ENCODE assay signal across 8 cellular contexts in the genomic region with DNA sequence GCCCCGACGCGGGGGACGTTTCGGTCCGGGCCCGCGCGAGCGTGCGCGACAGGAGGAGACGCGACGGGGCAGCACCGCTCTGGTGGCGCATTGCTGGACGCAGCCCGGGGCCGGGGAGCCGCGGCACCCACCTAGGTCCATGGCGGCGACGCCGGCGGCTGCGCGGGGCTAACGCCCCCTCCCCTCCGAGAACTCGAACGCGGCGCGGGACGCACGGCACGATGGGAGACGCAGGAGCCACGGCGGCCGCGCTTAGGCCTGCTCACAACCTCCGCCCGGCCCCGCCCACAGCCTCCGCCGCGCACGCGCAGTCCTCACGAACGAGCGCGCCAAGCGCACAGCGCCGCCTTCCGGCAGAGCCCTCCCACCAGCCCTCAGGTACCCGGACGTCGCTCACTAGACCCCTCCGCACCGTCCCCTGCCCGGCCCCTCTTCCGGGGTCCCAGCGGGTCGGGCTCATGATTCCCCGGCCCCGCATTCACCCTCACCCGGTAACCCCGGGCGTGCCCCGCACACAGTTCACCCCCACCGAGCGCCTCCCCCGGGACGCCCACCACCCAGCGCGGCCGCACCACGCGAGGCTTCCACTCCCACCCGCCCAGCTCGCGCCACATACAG. TPM values are rescaled to one million over a fixed set of nuclear protein-coding genes. Genes with fewer than 3 reads are reported as not detected.
DNase-seq lines count a peak whose midpoint lies in the region; ATAC-seq and TF ChIP-seq lines count a peak whose summit lies in the region.

A gene (minus strand): TSS at position 263 of the 618 bp plus-strand sequence. CDS start 122 bp downstream, at position 141.

- intact Hi-C loops in activated T-helper 2 cell treated with anti-CD3 and anti-CD28 coated beads, Interferon-gamma antibody, Interleukin-2, Interleukin-4, amounts not matched to agents 10 μg/mL and 5 μg/mL and 100 μg/mL, durations not matched to agents 14 hours and 24 hours and 36 hours (cut with micrococcal nuclease) = loop anchor here (1.0 to 5.0 kb wide), 2 partner anchors 38 to 340 kb away; a partner anchor contains a TSS

- H3K4me1 Mint-ChIP-seq in activated T-helper 2 cell treated with anti-CD3 and anti-CD28 coated beads, Interferon-gamma antibody, Interleukin-2, Interleukin-4, amounts not matched to agents 10 μg/mL and 5 μg/mL and 100 μg/mL, durations not matched to agents 14 hours and 24 hours and 36 hours (ENCODE audit: low read depth) = peaks cover 26% of the 10 kb centered on the region
- peaks cover 39 to 42% of the 10 kb centered on the region in 2 donors for H3K4me1 Mint-ChIP-seq in natural killer cell treated with Interleukin-12 subunit alpha and Interleukin-12 subunit beta and Interleukin-15 and Interleukin-18, amount 100 ng/mL, for 72 hours (ENCODE audit: low read depth in 2 of 2)

- peak within 1 kb of the TSS; percentile 95 for H3K27ac Mint-ChIP-seq in activated T-helper 2 cell treated with anti-CD3 and anti-CD28 coated beads, Interferon-gamma antibody, Interleukin-2, Interleukin-4, amounts not matched to agents 10 μg/mL and 5 μg/mL and 100 μg/mL, durations not matched to agents 14 hours and 24 hours and 36 hours
- peak within 1 kb of the TSS; percentile 83 to 87 for H3K27ac Mint-ChIP-seq in natural killer cell treated with Interleukin-12 subunit alpha and Interleukin-12 subunit beta and Interleukin-15 and Interleukin-18, amount 100 ng/mL, for 72 hours

- peak; percentile 96 for DNase-seq in Daoy (ENCODE audit: low read depth)
- DNase-seq in KBM-7 = peak; percentile 95
- DNase-seq in RKO (ENCODE audit: low spot score) = peak; percentile 85
- DNase-seq in activated T-helper 2 cell treated with anti-CD3 and anti-CD28 coated beads, Interferon-gamma antibody, Interleukin-2, Interleukin-4, amounts not matched to agents 10 μg/mL and 5 μg/mL and 100 μg/mL, durations not matched to agents 14 hours and 24 hours and 36 hours (ENCODE audit: low spot score) = peak; percentile 97
- peak; percentile 89 for DNase-seq in fibroblast of pulmonary artery (ENCODE audit: low read depth)
- DNase-seq in natural killer cell treated with Interleukin-12 subunit alpha and Interleukin-12 subunit beta and Interleukin-15 and Interleukin-18, amount 100 ng/mL, for 72 hours (ENCODE audit: low spot score) = peak; percentile 95
- DNase-seq in stimulated activated naive CD4-positive, alpha-beta T cell treated with Interleukin-2 at 50 U/mL for 16 hours (lab: John Stamatoyannopoulos, UW) = peak; percentile 96

- H3K4me3 Mint-ChIP-seq in activated T-helper 2 cell treated with anti-CD3 and anti-CD28 coated beads, Interferon-gamma antibody, Interleukin-2, Interleukin-4, amounts not matched to agents 10 μg/mL and 5 μg/mL and 100 μg/mL, durations not matched to agents 14 hours and 24 hours and 36 hours (ENCODE audit: low read depth) = peak within 1 kb of the TSS; percentile 98
- H3K4me3 Mint-ChIP-seq in natural killer cell treated with Interleukin-12 subunit alpha and Interleukin-12 subunit beta and Interleukin-15 and Interleukin-18, amount 100 ng/mL, for 72 hours = peak within 1 kb of the TSS; percentile 96

- ATAC-seq in GM21717 (IDR thresholded peaks at IDR 0.05; ENCODE audit: unreplicated experiment) = peak; percentile 71
- peak; percentile 93 to 94 for ATAC-seq in natural killer cell treated with Interleukin-12 subunit alpha and Interleukin-12 subunit beta and Interleukin-15 and Interleukin-18, amount 100 ng/mL, for 72 hours

- H3K4me3 ChIP-seq in fibroblast of pulmonary artery (replicated peaks; ENCODE audit: low read depth, low read length) = peak within 1 kb of the TSS; percentile 72

- in situ Hi-C loops in KBM-7 (cut with MboI; ENCODE audit: low pct_unique_long_range_greater_than_20kb, low sequenced_read_pairs) = no loop called here

- H3K36me3 Mint-ChIP-seq in activated T-helper 2 cell treated with anti-CD3 and anti-CD28 coated beads, Interferon-gamma antibody, Interleukin-2, Interleukin-4, amounts not matched to agents 10 μg/mL and 5 μg/mL and 100 μg/mL, durations not matched to agents 14 hours and 24 hours and 36 hours (ENCODE audit: low read depth) = peaks cover 61% of the 10 kb centered on the region
- H3K36me3 Mint-ChIP-seq in natural killer cell treated with Interleukin-12 subunit alpha and Interleukin-12 subunit beta and Interleukin-15 and Interleukin-18, amount 100 ng/mL, for 72 hours = peaks cover 14% of the 10 kb centered on the region

- TF ChIP-seq CTCF in fibroblast of pulmonary artery (IDR thresholded peaks at IDR 0.05; ENCODE audit: low read length, missing control alignments) = peak; percentile 71

- peaks cover 10% of the 10 kb centered on the region for H3K9me3 Mint-ChIP-seq in activated T-helper 2 cell treated with anti-CD3 and anti-CD28 coated beads, Interferon-gamma antibody, Interleukin-2, Interleukin-4, amounts not matched to agents 10 μg/mL and 5 μg/mL and 100 μg/mL, durations not matched to agents 14 hours and 24 hours and 36 hours
- peaks cover 4% of the 10 kb centered on the region for H3K9me3 Mint-ChIP-seq in natural killer cell treated with Interleukin-12 subunit alpha and Interleukin-12 subunit beta and Interleukin-15 and Interleukin-18, amount 100 ng/mL, for 72 hours

- no peaks in the 10 kb centered on the region for H3K27me3 Mint-ChIP-seq in activated T-helper 2 cell treated with anti-CD3 and anti-CD28 coated beads, Interferon-gamma antibody, Interleukin-2, Interleukin-4, amounts not matched to agents 10 μg/mL and 5 μg/mL and 100 μg/mL, durations not matched to agents 14 hours and 24 hours and 36 hours (ENCODE audit: low read depth)
- H3K27me3 Mint-ChIP-seq in natural killer cell treated with Interleukin-12 subunit alpha and Interleukin-12 subunit beta and Interleukin-15 and Interleukin-18, amount 100 ng/mL, for 72 hours = no peaks in the 10 kb centered on the region

RNA-seq across cellular contexts. Expression of the gene that starts here (rescaled TPM):
- total RNA-seq in Daoy (2014; rRNA removed; shearing (Covaris generic)) = 10.7 and 14.3 TPM in 2 replicates
- 62.8 and 64.2 TPM in 2 replicates for total RNA-seq in activated T-helper 2 cell treated with anti-CD3 and anti-CD28 coated beads, Interferon-gamma antibody, Interleukin-2, Interleukin-4, amounts not matched to agents 10 μg/mL and 5 μg/mL and 100 μg/mL, durations not matched to agents 14 hours and 24 hours and 36 hours
- 10 to 100 TPM; 34.2 to 58.4 TPM for total RNA-seq in natural killer cell treated with Interleukin-12 subunit alpha and Interleukin-12 subunit beta and Interleukin-15 and Interleukin-18, amount 100 ng/mL, for 72 hours

Comparison
In these comparisons a context has a peak if more than half of its experiments do, and no peak if none do; other contexts are left out.
1. Peak in every context shown above with its lines: DNase-seq, ATAC-seq and H3K4me3 ChIP-seq.